Comparison of ENCODE assay signal across 14 cellular contexts in genomic region chr9:13970018-13970417, GRCh38.
"Had no signal": no experiment of that assay in that cellular context is flagged by ENCODE, and none has a peak within 500 bp of the region (broad histone marks: within the 10 kb centered on the region; RNA-seq: fewer than 3 reads in every experiment).

No MANE protein-coding gene starts in this region.

- ATAC-seq: activated CD8-positive, alpha-beta T cell treated with anti-CD3 and anti-CD28 coated beads for 36 hours; activated T-cell treated with anti-CD3 and anti-CD28 coated beads, Interleukin-2, amount 50 U/mL, for 72 hours; left lobe of liver had no signal

- H3K4me3 ChIP-seq: skin epidermis, tibial nerve had no signal

- H3K4me1 Mint-ChIP-seq: activated naive CD8-positive, alpha-beta T cell treated with anti-CD3 and anti-CD28 coated beads, Interleukin-2, amount 10 ng/mL, durations not matched to agents 7 days and 5 days; central memory CD8-positive, alpha-beta T cell; memory B cell had no signal

- H3K36me3 Mint-ChIP-seq: activated naive CD8-positive, alpha-beta T cell treated with anti-CD3 and anti-CD28 coated beads, Interleukin-2, amount 10 ng/mL, durations not matched to agents 7 days and 5 days; memory B cell had no signal

- H3K27ac Mint-ChIP-seq: activated CD8-positive, alpha-beta T cell treated with anti-CD3 and anti-CD28 coated beads for 36 hours; activated naive CD8-positive, alpha-beta T cell treated with anti-CD3 and anti-CD28 coated beads, Interleukin-2, amount 10 ng/mL, durations not matched to agents 7 days and 5 days; activated T-cell treated with anti-CD3 and anti-CD28 coated beads, Interleukin-2, amount 50 U/mL, for 72 hours; dendritic cell treated with granulocyte-macrophage colony-stimulating factor and Interleukin-4, amounts not matched to agents 40 ng/mL and 50 ng/mL, for 4 days; memory B cell had no signal

- DNase-seq: activated CD4-positive, alpha-beta T cell treated with anti-CD3 and anti-CD28 coated beads for 4 hours; activated CD8-positive, alpha-beta memory T cell treated with anti-CD3 and anti-CD28 coated beads, Interleukin-2, amount 50 U/mL, for 4 hours; activated CD8-positive, alpha-beta T cell treated with anti-CD3 and anti-CD28 coated beads for 36 hours; activated gamma-delta T cell treated with Interleukin-2 at 50 U/mL for 16 hours; activated naive CD8-positive, alpha-beta T cell treated with anti-CD3 and anti-CD28 coated beads, Interleukin-2, amount 10 ng/mL, durations not matched to agents 7 days and 5 days; activated T-cell treated with anti-CD3 and anti-CD28 coated beads, Interleukin-2, amount 50 U/mL, for 72 hours; aorta; glutamatergic neuron had no signal

- H3K27me3 ChIP-seq: tibial nerve had no signal

- H3K27ac ChIP-seq: skin epidermis had no signal

- H3K9me3 Mint-ChIP-seq: activated CD8-positive, alpha-beta T cell treated with anti-CD3 and anti-CD28 coated beads for 36 hours; activated naive CD8-positive, alpha-beta T cell treated with anti-CD3 and anti-CD28 coated beads, Interleukin-2, amount 10 ng/mL, durations not matched to agents 7 days and 5 days; dendritic cell treated with granulocyte-macrophage colony-stimulating factor and Interleukin-4, amounts not matched to agents 40 ng/mL and 50 ng/mL, for 4 days; memory B cell had no signal

- H3K27me3 Mint-ChIP-seq: activated CD8-positive, alpha-beta T cell treated with anti-CD3 and anti-CD28 coated beads for 36 hours; activated naive CD8-positive, alpha-beta T cell treated with anti-CD3 and anti-CD28 coated beads, Interleukin-2, amount 10 ng/mL, durations not matched to agents 7 days and 5 days; central memory CD8-positive, alpha-beta T cell; dendritic cell treated with granulocyte-macrophage colony-stimulating factor and Interleukin-4, amounts not matched to agents 40 ng/mL and 50 ng/mL, for 4 days; memory B cell had no signal

- H3K36me3 ChIP-seq: tibial nerve had no signal

- H3K4me3 Mint-ChIP-seq: activated CD8-positive, alpha-beta T cell treated with anti-CD3 and anti-CD28 coated beads for 36 hours; activated naive CD8-positive, alpha-beta T cell treated with anti-CD3 and anti-CD28 coated beads, Interleukin-2, amount 10 ng/mL, durations not matched to agents 7 days and 5 days; activated T-cell treated with anti-CD3 and anti-CD28 coated beads, Interleukin-2, amount 50 U/mL, for 72 hours; central memory CD8-positive, alpha-beta T cell; dendritic cell treated with granulocyte-macrophage colony-stimulating factor and Interleukin-4, amounts not matched to agents 40 ng/mL and 50 ng/mL, for 4 days; memory B cell had no signal
